32 cellular contexts compared by ENCODE assay signal in the genomic region with DNA sequence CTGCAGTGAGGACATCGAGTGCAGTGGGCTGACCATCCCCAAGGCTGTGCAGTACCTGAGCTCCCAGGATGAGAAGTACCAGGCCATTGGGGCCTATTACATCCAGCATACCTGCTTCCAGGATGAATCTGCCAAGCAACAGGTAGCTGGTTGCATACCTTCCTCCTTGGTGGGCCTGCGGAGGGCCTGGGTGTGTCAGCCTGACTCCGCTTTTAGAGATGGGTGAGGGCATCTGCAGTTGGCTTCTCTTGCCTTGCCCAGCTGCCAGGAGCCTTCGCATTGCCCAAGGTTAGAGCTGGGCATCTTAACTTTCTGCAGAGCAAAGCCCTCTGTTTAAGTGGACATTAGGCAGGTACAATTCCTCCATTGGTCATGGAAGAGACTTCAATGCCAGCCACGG. TPM values are rescaled to one million over a fixed set of nuclear protein-coding genes. Genes with fewer than 3 reads are reported as not detected.
"Had no signal": no experiment of that assay in that cellular context is flagged by ENCODE, and none has a peak within 500 bp of the region (broad histone marks: within the 10 kb centered on the region; RNA-seq: fewer than 3 reads in every experiment).

No MANE protein-coding gene starts in this region.

- H3K36me3 ChIP-seq: brain microvascular endothelial cell had no signal

- H3K27me3 ChIP-seq: brain microvascular endothelial cell had no signal

- H3K4me2 ChIP-seq: KMS-11 had no signal

- H3K27ac ChIP-seq: brain microvascular endothelial cell, KMS-11, VCaP had no signal

- ATAC-seq: activated naive CD8-positive, alpha-beta T cell treated with anti-CD3 and anti-CD28 coated beads, Interleukin-2, amount 50 U/mL, for 24 hours; activated T-cell treated with anti-CD3 and anti-CD28 coated beads, Interleukin-2, amount 50 U/mL, for 4 hours; Panc1 had no signal

- H3K9ac ChIP-seq: KMS-11 had no signal

- DNase-seq: activated B cell treated with CpG ODN at 0.5 μM for 24 hours; activated CD4-positive, alpha-beta memory T cell treated with anti-CD3 and anti-CD28 coated beads for 36 hours; activated CD4-positive, alpha-beta T cell treated with anti-CD3 and anti-CD28 coated beads for 4 hours; activated CD4-positive, alpha-beta T cell treated with anti-CD3 and anti-CD28 coated beads, Interleukin-2, amount 50 U/mL, for 1 hour; activated CD4-positive, CD25-positive, alpha-beta regulatory T cell treated with anti-CD3 and anti-CD28 coated beads, Interleukin-2, amount 50 U/mL, for 72 hours; activated CD8-positive, alpha-beta memory T cell treated with anti-CD3 and anti-CD28 coated beads, Interleukin-2, amount 50 U/mL, for 4 hours; activated effector memory CD4-positive, alpha-beta T cell treated with Interleukin-2 at 50 U/mL for 16 hours; activated naive CD4-positive, alpha-beta T cell treated with anti-CD3 and anti-CD28 coated beads, Interleukin-2, amount 10 ng/mL, durations not matched to agents 7 days and 5 days; activated naive CD8-positive, alpha-beta T cell treated with anti-CD3 and anti-CD28 coated beads, Interleukin-2, amount 50 U/mL, for 24 hours; activated T-cell treated with anti-CD3 and anti-CD28 coated beads for 4 hours; activated T-cell treated with anti-CD3 and anti-CD28 coated beads, Interleukin-2, amount 50 U/mL, for 4 hours; anterior cingulate cortex; brain microvascular endothelial cell; central memory CD4-positive, alpha-beta T cell; MM.1S; MV-4-11; NCI-H1092; NCI-H1436 treated with DMSO at 0.1 percent for 48 hours; NCI-H1694 treated with DMSO at 0.1 percent for 48 hours; NCI-H2029; NCI-H345; NCI-H524 treated with DMSO at 0.1 percent for 48 hours; Right ventricle myocardium superior; SW 1271; T-helper 1 cell; T-helper 2 cell; T-helper 9 cell had no signal

RNA-seq across cellular contexts. Expression of gene PKP1, which starts 33.2 kb away (rescaled TPM):
- total RNA-seq: activated B cell treated with CpG ODN at 0.5 μM for 24 hours; activated CD4-positive, alpha-beta memory T cell treated with anti-CD3 and anti-CD28 coated beads for 36 hours; activated T-cell treated with anti-CD3 and anti-CD28 coated beads, Interleukin-2, amount 50 U/mL, for 4 hours; LHCN-M2; RPMI7951 had no signal
